Comparison of ENCODE assay signal across 15 cellular contexts in the genomic region with DNA sequence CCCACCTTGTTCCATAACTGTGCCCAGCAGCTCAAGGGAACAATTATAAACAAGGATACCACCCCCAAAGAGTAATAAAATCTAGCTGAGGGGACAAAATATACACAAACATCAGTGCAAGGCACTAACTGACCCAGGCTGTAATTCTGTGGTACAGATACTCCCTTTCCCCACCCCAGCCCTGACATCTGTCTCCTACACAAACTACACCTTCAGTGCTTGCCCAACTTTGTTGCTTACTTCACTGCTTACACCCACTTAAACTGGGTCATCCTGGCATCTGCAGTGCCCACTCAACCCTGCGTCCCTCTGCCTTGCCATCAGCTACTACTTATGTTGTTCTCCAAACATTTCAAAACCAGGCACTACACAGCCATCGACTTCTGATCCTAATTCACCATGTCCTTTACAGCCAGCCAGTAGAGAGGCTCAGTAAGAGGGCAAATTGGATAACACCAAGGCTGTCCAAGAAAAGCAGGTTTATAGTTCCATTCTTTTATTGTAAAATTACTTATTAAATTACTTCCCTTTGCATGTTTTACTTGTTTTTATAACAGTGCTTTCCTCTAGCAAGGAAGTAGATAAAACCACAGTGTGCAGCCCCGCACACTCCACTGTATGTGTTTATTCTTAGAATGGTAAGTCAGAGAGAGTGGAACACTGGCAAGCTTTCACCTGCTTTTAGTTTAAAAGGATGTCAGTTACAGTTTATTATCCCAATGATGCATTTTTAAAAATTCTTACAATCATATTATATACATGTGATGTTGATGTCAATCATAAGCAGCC.
A peak's percentile ranks its signal among the peaks of the same experiment; 100 is the strongest.
DNase-seq lines count a peak whose midpoint lies in the region; ATAC-seq and TF ChIP-seq lines count a peak whose summit lies in the region.
"Had no signal": no experiment of that assay in that cellular context is flagged by ENCODE, and none has a peak within 500 bp of the region (broad histone marks: within the 10 kb centered on the region; RNA-seq: fewer than 3 reads in every experiment).

No MANE protein-coding gene starts in this region.

- ATAC-seq in Right ventricle myocardium superior (ENCODE audit: poor library complexity) (peak; percentile 52), T-helper 17 cell (peak; percentile 71), foreskin keratinocyte (no peak)
- peak; percentile 19 for ATAC-seq in central memory CD8-positive, alpha-beta T cell (replicated peaks; ENCODE audit: extremely low read depth, poor library complexity, severe bottlenecking)

- H3K27ac Mint-ChIP-seq in T-helper 17 cell = peak overlapping the region; percentile 94
- H3K27ac Mint-ChIP-seq in central memory CD8-positive, alpha-beta T cell (ENCODE audit: low read depth) = no peak overlapping the region
- H3K27ac Mint-ChIP-seq: HFFc6 had no signal

- no peaks in the 10 kb centered on the region for H3K9me3 Mint-ChIP-seq in central memory CD8-positive, alpha-beta T cell
- H3K9me3 Mint-ChIP-seq: HFFc6 had no signal

- 9% methylated on average over 3 of the region's 3 CpGs for WGBS in thymus

- peak overlapping the region; percentile 46 for H3K4me3 Mint-ChIP-seq in T-helper 17 cell
- no peak overlapping the region for H3K4me3 Mint-ChIP-seq in central memory CD8-positive, alpha-beta T cell
- H3K4me3 Mint-ChIP-seq: HFFc6 had no signal

- H3K4me1 Mint-ChIP-seq in T-helper 17 cell = peaks cover 35% of the 10 kb centered on the region
- peaks cover 20% of the 10 kb centered on the region for H3K4me1 Mint-ChIP-seq in central memory CD8-positive, alpha-beta T cell

- H3K9me3 ChIP-seq in right atrium auricular region (no peaks in the 10 kb centered on the region), T-helper 17 cell (ENCODE audit: control insufficient read depth, low read length, poor library complexity, severe bottlenecking) (no peaks in the 10 kb centered on the region), thymus (ENCODE audit: control insufficient read depth) (no peaks in the 10 kb centered on the region)

- H3K27ac ChIP-seq in right atrium auricular region = no peak overlapping the region
- peak overlapping the region; percentile 77 for H3K27ac ChIP-seq in thymus (ENCODE audit: low read depth)
- no peak overlapping the region for H3K27ac ChIP-seq in foreskin keratinocyte

- no peaks in the 10 kb centered on the region for H3K36me3 ChIP-seq in right atrium auricular region
- H3K36me3 ChIP-seq in thymus (ENCODE audit: control insufficient read depth, insufficient read depth) = no peaks in the 10 kb centered on the region

- peaks cover 5% of the 10 kb centered on the region for H3K36me3 Mint-ChIP-seq in T-helper 17 cell (ENCODE audit: low read depth)
- no peaks in the 10 kb centered on the region for H3K36me3 Mint-ChIP-seq in central memory CD8-positive, alpha-beta T cell (ENCODE audit: insufficient read depth)

- H3K4me3 ChIP-seq in right atrium auricular region (no peak overlapping the region), thymus (ENCODE audit: low read length) (peak overlapping the region; percentile 18)

- no peaks in the 10 kb centered on the region for H3K27me3 Mint-ChIP-seq in T-helper 17 cell
- no peaks in the 10 kb centered on the region for H3K27me3 Mint-ChIP-seq in central memory CD8-positive, alpha-beta T cell

- TF ChIP-seq CTCF in right atrium auricular region (IDR thresholded peaks at IDR 0.05) (no peak), foreskin keratinocyte (conservative IDR thresholded peaks at IDR 0.05) (no peak)

- H3K27me3 ChIP-seq in right atrium auricular region (no peaks in the 10 kb centered on the region), thymus (ENCODE audit: control insufficient read depth, insufficient read depth) (no peaks in the 10 kb centered on the region), foreskin keratinocyte (no peaks in the 10 kb centered on the region)

- intact Hi-C loops in Right ventricle myocardium superior (cut with DNase I) = no loop called here

- no peak for DNase-seq in Right ventricle myocardium superior
- DNase-seq in right atrium auricular region (ENCODE audit: low spot score) = no peak
- no peak for DNase-seq in T-helper 17 cell
- DNase-seq in central memory CD8-positive, alpha-beta T cell (ENCODE audit: low spot score in 2 of 2) = no peak
- no peak for DNase-seq in AG08396 (ENCODE audit: low spot score)
- DNase-seq in midbrain (lab: John Stamatoyannopoulos, UW) = no peak
- DNase-seq in foreskin keratinocyte = no peak
- DNase-seq: activated CD8-positive, alpha-beta memory T cell treated with anti-CD3 and anti-CD28 coated beads, Interleukin-2, amount 50 U/mL, for 48 hours; HFFc6; kidney; NCI-H1105; NCI-H345; RPMI8226; T1000 had no signal

- peaks cover 0 to 11% of the 10 kb centered on the region in 2 donors for H3K4me1 ChIP-seq in right atrium auricular region
- peaks cover 25% of the 10 kb centered on the region for H3K4me1 ChIP-seq in thymus (ENCODE audit: control insufficient read depth, insufficient read depth, low read length)
- no peaks in the 10 kb centered on the region for H3K4me1 ChIP-seq in foreskin keratinocyte
